17 cellular contexts compared by ENCODE assay signal in genomic region chr2:238396663-238397062, GRCh38.
"Had no signal": no experiment of that assay in that cellular context is flagged by ENCODE, and none has a peak within 500 bp of the region (broad histone marks: within the 10 kb centered on the region; RNA-seq: fewer than 3 reads in every experiment).

No MANE protein-coding gene starts in this region.

- H3K27ac Mint-ChIP-seq: naive thymus-derived CD4-positive, alpha-beta T cell; stimulated activated memory B cell treated with anti-CD40 and anti-IgM and Interleukin-4, amounts not matched to agents 10 μg/mL and 1 μg/mL and 100 μg/mL, for 72 hours; stimulated activated naive CD8-positive, alpha-beta T cell treated with anti-CD3 and anti-CD28 coated beads, Interleukin-15, Interleukin-2, amounts not matched to agents 100 ng/mL and 50 ng/mL, for 24 hours had no signal

- H3K27me3 ChIP-seq: heart right ventricle, spleen, tibial artery had no signal

- H3K9ac ChIP-seq: parathyroid adenoma had no signal

- H3K9me3 Mint-ChIP-seq: stimulated activated memory B cell treated with anti-CD40 and anti-IgM and Interleukin-4, amounts not matched to agents 10 μg/mL and 1 μg/mL and 100 μg/mL, for 72 hours; stimulated activated naive CD8-positive, alpha-beta T cell treated with anti-CD3 and anti-CD28 coated beads, Interleukin-15, Interleukin-2, amounts not matched to agents 100 ng/mL and 50 ng/mL, for 24 hours had no signal

- H2AFZ ChIP-seq: parathyroid adenoma had no signal

- H3K4me1 Mint-ChIP-seq: stimulated activated memory B cell treated with anti-CD40 and anti-IgM and Interleukin-4, amounts not matched to agents 10 μg/mL and 1 μg/mL and 100 μg/mL, for 72 hours had no signal

- H3K27ac ChIP-seq: coronary artery, heart right ventricle, parathyroid adenoma, psoas muscle, spleen, tibial artery had no signal

- H3K27me3 Mint-ChIP-seq: naive thymus-derived CD4-positive, alpha-beta T cell; stimulated activated memory B cell treated with anti-CD40 and anti-IgM and Interleukin-4, amounts not matched to agents 10 μg/mL and 1 μg/mL and 100 μg/mL, for 72 hours; stimulated activated naive CD8-positive, alpha-beta T cell treated with anti-CD3 and anti-CD28 coated beads, Interleukin-15, Interleukin-2, amounts not matched to agents 100 ng/mL and 50 ng/mL, for 24 hours had no signal

- H3K9me3 ChIP-seq: heart right ventricle, psoas muscle, spleen, tibial artery had no signal

- H3K4me1 ChIP-seq: parathyroid adenoma, psoas muscle, spleen, tibial artery had no signal

- H3K79me2 ChIP-seq: parathyroid adenoma had no signal

- DNase-seq: effector CD8-positive, alpha-beta T cell; heart right ventricle; kidney glomerular epithelial cell; naive thymus-derived CD4-positive, alpha-beta T cell; occipital lobe; psoas muscle; retina; spleen; stimulated activated CD4-positive, alpha-beta T cell treated with anti-CD3 and anti-CD28 coated beads, Interleukin-15, amount 100 ng/mL, for 24 hours; stimulated activated CD4-positive, alpha-beta T cell treated with anti-CD3 and anti-CD28 coated beads, Interleukin-1b, Interleukin-23, amount 100 ng/mL, for 48 hours; stimulated activated CD4-positive, alpha-beta T cell treated with anti-CD3 and anti-CD28 coated beads, Interleukin-4, amount 100 ng/mL, for 24 hours; tibial artery had no signal

- H3K4me3 Mint-ChIP-seq: naive thymus-derived CD4-positive, alpha-beta T cell; stimulated activated memory B cell treated with anti-CD40 and anti-IgM and Interleukin-4, amounts not matched to agents 10 μg/mL and 1 μg/mL and 100 μg/mL, for 72 hours; stimulated activated naive CD8-positive, alpha-beta T cell treated with anti-CD3 and anti-CD28 coated beads, Interleukin-15, Interleukin-2, amounts not matched to agents 100 ng/mL and 50 ng/mL, for 24 hours had no signal

- ATAC-seq: heart right ventricle; naive thymus-derived CD4-positive, alpha-beta T cell; psoas muscle; sciatic nerve; stimulated activated memory B cell treated with anti-CD40 and anti-IgM and Interleukin-4, amounts not matched to agents 10 μg/mL and 1 μg/mL and 100 μg/mL, for 72 hours had no signal

- H3K4me3 ChIP-seq: coronary artery, heart right ventricle, psoas muscle, spleen, tibial artery had no signal
